9 cellular contexts compared by ENCODE assay signal in the genomic region with DNA sequence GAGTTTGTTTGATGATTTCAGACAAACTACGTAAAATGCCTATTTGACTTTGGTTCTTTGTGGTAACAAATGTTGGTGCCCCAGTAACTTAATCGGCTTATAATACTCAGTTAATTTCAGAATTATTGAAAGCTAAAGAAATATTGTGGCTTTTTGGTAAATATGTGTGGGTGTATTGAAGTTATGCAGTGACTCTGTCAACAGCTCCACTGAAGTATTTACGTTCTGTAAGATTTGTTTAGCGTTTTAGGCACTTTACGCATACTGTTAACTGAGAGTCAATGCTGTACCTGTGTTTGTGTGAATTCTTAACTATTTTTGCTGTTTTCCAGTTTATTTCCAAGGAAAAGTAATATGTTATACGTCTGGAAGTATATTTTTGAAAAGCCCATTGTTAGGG. TPM values are rescaled to one million over a fixed set of nuclear protein-coding genes. Genes with fewer than 3 reads are reported as not detected.
DNase-seq lines count a peak whose midpoint lies in the region; ATAC-seq, FAIRE-seq and TF ChIP-seq lines count a peak whose summit lies in the region.
"Had no signal": no experiment of that assay in that cellular context is flagged by ENCODE, and none has a peak within 500 bp of the region (broad histone marks: within the 10 kb centered on the region; RNA-seq: fewer than 3 reads in every experiment).

No MANE protein-coding gene starts in this region.

- H3K27me3 ChIP-seq in left lung (no peaks in the 10 kb centered on the region), tibial artery (no peaks in the 10 kb centered on the region)

- H3K27ac Mint-ChIP-seq in activated T-cell treated with anti-CD3 and anti-CD28 coated beads, Interleukin-2, amount 50 U/mL, for 72 hours, result peak overlapping the region; percentile 83

- H3K4me1 ChIP-seq in left lung (peaks cover 8 to 75% of the 10 kb centered on the region in 2 donors), tibial artery (peaks cover 0 to 62% (median 18%) of the 10 kb centered on the region in 4 donors)

- no peak for FAIRE-seq in GM19239 (lab: Jason Lieb, UNC)

- H3K27me3 Mint-ChIP-seq in activated T-cell treated with anti-CD3 and anti-CD28 coated beads, Interleukin-2, amount 50 U/mL, for 72 hours (ENCODE audit: low read depth), result peaks cover 7% of the 10 kb centered on the region

- ATAC-seq in activated T-cell treated with anti-CD3 and anti-CD28 coated beads, Interleukin-2, amount 50 U/mL, for 72 hours (replicated peaks in 1 of 2), result no peak
- ATAC-seq in left lung (no peak), GM19023 (IDR thresholded peaks at IDR 0.05; ENCODE audit: unreplicated experiment) (no peak)

- H3K4me3 Mint-ChIP-seq in activated T-cell treated with anti-CD3 and anti-CD28 coated beads, Interleukin-2, amount 50 U/mL, for 72 hours, result peak overlapping the region; percentile 86 to 93

- intact Hi-C loops in left lung (cut with DNase I), result no loop called here
- intact Hi-C loops in tibial artery (cut with DNase I; ENCODE audit: low total_unique reads), result loop anchor here (10.0 kb wide), 2 partner anchors 200 to 1820 kb away; partner anchors contain the start of gene KLF4

- no peak for TF ChIP-seq CTCF in left lung (IDR thresholded peaks at IDR 0.05)
- no peak for TF ChIP-seq CTCF in tibial artery (IDR thresholded peaks at IDR 0.05)

- H3K9me3 ChIP-seq in left lung, result no peaks in the 10 kb centered on the region
- H3K9me3 ChIP-seq in tibial artery, result no peaks in the 10 kb centered on the region

- DNase-seq in activated T-cell treated with anti-CD3 and anti-CD28 coated beads, Interleukin-2, amount 50 U/mL, for 72 hours, result no peak
- no peak for DNase-seq in activated T-cell treated with anti-CD3 and anti-CD28 coated beads, Interleukin-2, amount 50 U/mL, for 1 hour
- DNase-seq in amniotic epithelial cell (ENCODE audit: low read depth) (peak; percentile 33), left lung (no peak), tibial artery (no peak), GM19239 (ENCODE audit: insufficient read length, low spot score) (no peak), anterior cingulate cortex (lab: John Stamatoyannopoulos, UW) (no peak)
- DNase-seq: activated CD4-positive, alpha-beta T cell treated with anti-CD3 and anti-CD28 coated beads, Interleukin-2, amount 50 U/mL, for 48 hours had no signal

- H3K4me3 ChIP-seq in left lung (peak overlapping the region; percentile 72 to 95), tibial artery (peak overlapping the region; percentile 74 to 93)

- H3K4me1 Mint-ChIP-seq in activated T-cell treated with anti-CD3 and anti-CD28 coated beads, Interleukin-2, amount 50 U/mL, for 72 hours (ENCODE audit: low read depth), result peaks cover 78% of the 10 kb centered on the region

- no peaks in the 10 kb centered on the region for H3K9me3 Mint-ChIP-seq in activated T-cell treated with anti-CD3 and anti-CD28 coated beads, Interleukin-2, amount 50 U/mL, for 72 hours

- H3K36me3 Mint-ChIP-seq in activated T-cell treated with anti-CD3 and anti-CD28 coated beads, Interleukin-2, amount 50 U/mL, for 72 hours (ENCODE audit: insufficient read depth in 2 of 2), result peaks cover 5 to 6% of the 10 kb centered on the region in 2 donors

- H3K27ac ChIP-seq in left lung (peak overlapping the region; percentile 2 to 99), tibial artery (peak overlapping the region in 1 of 2 donors; percentile 98)

- H3K36me3 ChIP-seq in left lung, result no peaks in the 10 kb centered on the region
- no peaks in the 10 kb centered on the region for H3K36me3 ChIP-seq in tibial artery

RNA-seq across cellular contexts. Expression of gene RAD23B, which starts 2.2 kb away (rescaled TPM):
- 100 to 1,000 TPM in 1 of 2 donors, 10 to 100 TPM in 1; 88.7 to 112 TPM for total RNA-seq in activated T-cell treated with anti-CD3 and anti-CD28 coated beads, Interleukin-2, amount 50 U/mL, for 72 hours
- 100 to 1,000 TPM; 108 to 142 TPM for total RNA-seq in left lung
